In genomic region chr7:120950026-120950538, GRCh38 we compare ENCODE assay signal across 8 cellular contexts. TPM values are rescaled to one million over a fixed set of nuclear protein-coding genes. Genes with fewer than 3 reads are reported as not detected.
DNase-seq lines count a peak whose midpoint lies in the region; ATAC-seq, FAIRE-seq and TF ChIP-seq lines count a peak whose summit lies in the region.

No MANE protein-coding gene starts in this region.

- no peak for FAIRE-seq in A549 (lab: Jason Lieb, UNC)

- H3K27me3 ChIP-seq in HUES48 (ENCODE audit: control insufficient read depth, insufficient read depth, low read length): no peaks in the 10 kb centered on the region
- H3K27me3 ChIP-seq in brain microvascular endothelial cell (replicated peaks): no peaks in the 10 kb centered on the region
- no peaks in the 10 kb centered on the region for H3K27me3 ChIP-seq in mucosa of stomach (ENCODE audit: control insufficient read depth, insufficient read depth, low read length)

- peak overlapping the region; percentile 75 for H3K4me2 ChIP-seq in A549

- H3K4me3 ChIP-seq in A549 (peak overlapping the region; percentile 68), HUES48 (ENCODE audit: low read depth, low read length) (peak overlapping the region; percentile 92), brain microvascular endothelial cell (ENCODE audit: low read depth, low read length) (peak overlapping the region; percentile 88), mucosa of stomach (ENCODE audit: low read length) (peak overlapping the region; percentile 26)

- TF ChIP-seq EP300 in A549 (IDR thresholded peaks at IDR 0.05): no peak

- CTCF ChIA-PET in A549 (lab: Yijun Ruan, JAX): no interaction called here

- H3K36me3 ChIP-seq in HUES48 (ENCODE audit: control insufficient read depth, insufficient read depth, low read length) (peaks cover 29% of the 10 kb centered on the region), brain microvascular endothelial cell (replicated peaks) (peaks cover under 1% of the 10 kb centered on the region), mucosa of stomach (ENCODE audit: control insufficient read depth, insufficient read depth, low read length) (peaks cover 5% of the 10 kb centered on the region)

- TF ChIP-seq POLR2A in A549 (IDR thresholded peaks at IDR 0.05; ENCODE audit: low read length): no peak

- TF ChIP-seq CTCF in A549 (IDR thresholded peaks at IDR 0.05): no peak
- no peak for TF ChIP-seq CTCF in brain microvascular endothelial cell (IDR thresholded peaks at IDR 0.05; ENCODE audit: low read depth, low read length, missing control alignments)

- H3K27ac ChIP-seq in A549 (peak overlapping the region; percentile 48 to 55; a peak in 4 of 6 replicates), HUES48 (ENCODE audit: low read depth, low read length) (peak overlapping the region; percentile 78), brain microvascular endothelial cell (peak overlapping the region; percentile 98)

- peak overlapping the region; percentile 79 for H3K9ac ChIP-seq in HUES48 (ENCODE audit: low read depth, low read length)
- peak overlapping the region; percentile 32 for H3K9ac ChIP-seq in mucosa of stomach (ENCODE audit: low read length)

- H3K4me1 ChIP-seq in A549: peaks cover 11% of the 10 kb centered on the region; the same call in 2 of the 3 replicates
- H3K4me1 ChIP-seq in HUES48 (ENCODE audit: control insufficient read depth, insufficient read depth, low read length): peaks cover 11% of the 10 kb centered on the region; the same call in 1 of the 2 replicates
- H3K4me1 ChIP-seq in mucosa of stomach (ENCODE audit: control insufficient read depth, insufficient read depth, low read length): no peaks in the 10 kb centered on the region

- POLR2A ChIA-PET in A549 (lab: Yijun Ruan, JAX): interaction anchor here (0.6 to 1.6 kb wide), 38 partner anchors 10 to 1603 kb away, joined by 3 to 10 read pairs (median 4); partner anchors contain the start of genes FAM3C and TSPAN12

- TF ChIP-seq RAD21 in A549 (conservative IDR thresholded peaks at IDR 0.05 in 1 of 2, IDR thresholded peaks at IDR 0.05 in 1 of 2): no peak

- no peaks in the 10 kb centered on the region for H3K9me3 ChIP-seq in A549
- no peaks in the 10 kb centered on the region for H3K9me3 ChIP-seq in HUES48 (ENCODE audit: control insufficient read depth, insufficient read depth, low read length)
- no peaks in the 10 kb centered on the region for H3K9me3 ChIP-seq in mucosa of stomach (ENCODE audit: control insufficient read depth, low read length)

- no peak for ATAC-seq in A549
- no peak for ATAC-seq in GM19397 (IDR thresholded peaks at IDR 0.05; ENCODE audit: unreplicated experiment)
- no peak for ATAC-seq in HG03571 (IDR thresholded peaks at IDR 0.05; ENCODE audit: unreplicated experiment)

- in situ Hi-C loops in brain microvascular endothelial cell (cut with HindIII; ENCODE audit: low pct_ligation_motif_present, low sequenced_read_pairs): no loop called here

- DNase-seq in A549 (ENCODE audit: low read depth in 1 of 2, low spot score in 1 of 2) (no peak), brain microvascular endothelial cell (no peak), glomerular visceral epithelial cell (ENCODE audit: extremely low spot score) (no peak), DMS53 treated with DMSO at 0.1 percent for 48 hours (lab: John Stamatoyannopoulos, UW; ENCODE audit: unreplicated experiment) (no peak)

- WGBS in A549 (ENCODE audit: missing lambda C conversion rate): 1% methylated on average over 10 of the region's 10 CpGs

TF ChIP-seq in A549, 52 proteins besides CTCF, POLR2A, EP300 and RAD21:
- TF ChIP-seq EHF (CRISPR knock-in tag; IDR thresholded peaks at IDR 0.05): no peak
- TF ChIP-seq CBX8 (IDR thresholded peaks at IDR 0.05): no peak
- TF ChIP-seq NPAS2 (CRISPR knock-in tag; IDR thresholded peaks at IDR 0.05; ENCODE audit: borderline replicate concordance): no peak
- TF ChIP-seq, protein P1, sequence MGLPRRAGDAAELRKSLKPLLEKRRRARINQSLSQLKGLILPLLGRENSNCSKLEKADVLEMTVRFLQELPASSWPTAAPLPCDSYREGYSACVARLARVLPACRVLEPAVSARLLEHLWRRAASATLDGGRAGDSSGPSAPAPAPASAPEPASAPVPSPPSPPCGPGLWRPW (IDR thresholded peaks at IDR 0.05): no peak

RNA-seq across cellular contexts. Expression of gene ING3, which starts 0.5 kb away (rescaled TPM):
- 6.9 and 11.3 TPM in 2 replicates for polyA plus RNA-seq in A549 (2011; rRNA removed)
- 3.1 and 3.3 TPM in 2 replicates for polyA plus RNA-seq in A549 (2012; cell fraction: cytosol; rRNA removed)
- polyA plus RNA-seq in A549 (2012; cell fraction: nucleus; rRNA removed): 2.2 and 3.8 TPM in 2 replicates
- 5.6 to 6.7 TPM (median 6.2 TPM) in 3 replicates for polyA plus RNA-seq in A549 (2017; fragmentation: RNase III; extraction: RNeasy Plus Mini Kit Qiagen cat#74134 plus additional on column Dnase treatment)
- polyA minus RNA-seq in A549 (2011; rRNA and poly(A)+ RNA removed): 2.5 and 6.0 TPM in 2 replicates

RNA-seq across cellular contexts. Expression of gene CPED1, which starts 38.4 kb away (rescaled TPM):
- polyA plus RNA-seq in A549 (2011; rRNA removed) (0.03 TPM in 1 of 2 replicates, not detected in the other), A549 (2017; fragmentation: RNase III; extraction: RNeasy Plus Mini Kit Qiagen cat#74134 plus additional on column Dnase treatment) (not detected in 3 replicates)
- not detected in 2 replicates for polyA plus RNA-seq in A549 (2012; cell fraction: cytosol; rRNA removed)
- polyA plus RNA-seq in A549 (2012; cell fraction: nucleus; rRNA removed): not detected in 2 replicates
- not detected in 2 replicates for polyA minus RNA-seq in A549 (2011; rRNA and poly(A)+ RNA removed)

Comparison
In these comparisons a context has a peak if more than half of its experiments do, and no peak if none do; other contexts are left out.
1. H3K4me3 ChIP-seq: peak in every context shown above with its lines; median percentile 92 in HUES48; 88 in brain microvascular endothelial cell; 68 in A549; 26 in mucosa of stomach.